23 cellular contexts compared by ENCODE assay signal in genomic region chr4:99011910-99012309, GRCh38. TPM values are rescaled to one million over a fixed set of nuclear protein-coding genes. Genes with fewer than 3 reads are reported as not detected.
A peak's percentile ranks its signal among the peaks of the same experiment; 100 is the strongest.
DNase-seq lines count a peak whose midpoint lies in the region; ATAC-seq, FAIRE-seq and TF ChIP-seq lines count a peak whose summit lies in the region.
"Had no signal": no experiment of that assay in that cellular context is flagged by ENCODE, and none has a peak within 500 bp of the region (broad histone marks: within the 10 kb centered on the region; RNA-seq: fewer than 3 reads in every experiment).

No MANE protein-coding gene starts in this region.

- H3K9ac ChIP-seq in K562 (ENCODE audit: insufficient read depth in 1 of 2, low read depth in 2 of 2, low read length in 2 of 2) (no peak overlapping the region), trophoblast cell (ENCODE audit: low read length) (no peak overlapping the region)
- H3K9ac ChIP-seq: BLaER1 treated with 17β-estradiol and CSF1 and Interleukin-3, amounts not matched to agents 10 nM and 100 nM had no signal

- no peak overlapping the region for H4K8ac ChIP-seq in trophoblast cell (ENCODE audit: low read depth, low read length)

- no peak overlapping the region for H3K18ac ChIP-seq in trophoblast cell (ENCODE audit: low read length)

- H2BK5ac ChIP-seq in trophoblast cell (ENCODE audit: low read depth, low read length, poor library complexity) = no peak overlapping the region

- peaks cover 99% of the 10 kb centered on the region for H3K79me2 ChIP-seq in K562 (ENCODE audit: control insufficient read depth, insufficient read depth, low read length)
- peaks cover 6% of the 10 kb centered on the region for H3K79me2 ChIP-seq in trophoblast cell (ENCODE audit: control insufficient read depth, insufficient read depth, low read length, poor library complexity)

- H3K4me2 ChIP-seq in K562 (ENCODE audit: insufficient read depth, low read length) = no peak overlapping the region
- H3K4me2 ChIP-seq in trophoblast cell (ENCODE audit: low read length) = no peak overlapping the region
- H3K4me2 ChIP-seq: A549; BLaER1 treated with 17β-estradiol and CSF1 and Interleukin-3, amounts not matched to agents 10 nM and 100 nM had no signal

- TF ChIP-seq POLR2A in K562 (conservative IDR thresholded peaks at IDR 0.05) = no peak

- no peak for TF ChIP-seq EP300 in K562 (IDR thresholded peaks at IDR 0.05; ENCODE audit: low read length)

- H3K9me3 Mint-ChIP-seq in activated naive CD4-positive, alpha-beta T cell treated with anti-CD3 and anti-CD28 coated beads, Interleukin-2, amount 10 ng/mL, durations not matched to agents 7 days and 5 days = peaks cover 27% of the 10 kb centered on the region

- H3K27ac ChIP-seq in right atrium auricular region (peak overlapping the region; percentile 69 to 86), K562 (ENCODE audit: extremely low read depth, low read depth, low read length) (no peak overlapping the region), trophoblast cell (ENCODE audit: low read depth, low read length) (no peak overlapping the region)
- H3K27ac ChIP-seq: 22Rv1; A549; BLaER1 treated with 17β-estradiol and CSF1 and Interleukin-3, amounts not matched to agents 10 nM and 100 nM; C4-2B had no signal

- H3K27me3 ChIP-seq in right atrium auricular region (no peaks in the 10 kb centered on the region), K562 (ENCODE audit: control insufficient read depth in 2 of 2, insufficient read depth in 2 of 2, low read length in 2 of 2) (no peaks in the 10 kb centered on the region), trophoblast cell (ENCODE audit: insufficient read depth, low read length) (no peaks in the 10 kb centered on the region)
- H3K27me3 ChIP-seq: BLaER1 treated with 17β-estradiol and CSF1 and Interleukin-3, amounts not matched to agents 10 nM and 100 nM had no signal

- no peak overlapping the region for H3K4me3 Mint-ChIP-seq in activated naive CD4-positive, alpha-beta T cell treated with anti-CD3 and anti-CD28 coated beads, Interleukin-2, amount 10 ng/mL, durations not matched to agents 7 days and 5 days
- H3K4me3 Mint-ChIP-seq: B cell; CD4-positive, alpha-beta T cell; CD8-positive, alpha-beta T cell had no signal

- peaks cover 4% of the 10 kb centered on the region for H3K79me1 ChIP-seq in trophoblast cell (ENCODE audit: low read length)

- H3K36me3 Mint-ChIP-seq in activated naive CD4-positive, alpha-beta T cell treated with anti-CD3 and anti-CD28 coated beads, Interleukin-2, amount 10 ng/mL, durations not matched to agents 7 days and 5 days = peaks cover 45% of the 10 kb centered on the region

- no TSS peak for BruUV-seq in K562 (replicated peaks; lab: Mats Ljungman, UMichigan)

- peaks cover 0 to 28% of the 10 kb centered on the region in 2 donors for H3K4me1 ChIP-seq in right atrium auricular region
- H3K4me1 ChIP-seq in K562 (replicated peaks in 1 of 2; ENCODE audit: control insufficient read depth in 2 of 2, insufficient read depth in 2 of 2, low read length in 2 of 2) = no peaks in the 10 kb centered on the region; a peak in 1 of 5 replicates
- peaks cover 2 to 5% of the 10 kb centered on the region in 2 experiments for H3K4me1 ChIP-seq in trophoblast cell (ENCODE audit: control insufficient read depth in 1 of 2, insufficient read depth in 2 of 2, low read length in 2 of 2)
- H3K4me1 ChIP-seq: A549; BLaER1 treated with 17β-estradiol and CSF1 and Interleukin-3, amounts not matched to agents 10 nM and 100 nM had no signal

- H3K9me3 ChIP-seq in right atrium auricular region (peaks cover 0 to 14% of the 10 kb centered on the region in 2 donors), K562 (replicated peaks; ENCODE audit: control insufficient read depth, insufficient read depth, low read depth, low read length) (peaks cover 12% of the 10 kb centered on the region), trophoblast cell (ENCODE audit: insufficient read depth, low read depth, low read length) (no peaks in the 10 kb centered on the region)

- H4K91ac ChIP-seq in trophoblast cell (ENCODE audit: low read depth, low read length) = no peak overlapping the region

- no peak overlapping the region for H2BK12ac ChIP-seq in trophoblast cell (ENCODE audit: low read length)

- H2BK120ac ChIP-seq in trophoblast cell (ENCODE audit: insufficient read depth, low read length, poor library complexity) = no peak overlapping the region

- intact Hi-C loops in left cardiac atrium (cut with DNase I) (no loop called here), K562 (cut with micrococcal nuclease) (no loop called here)

- WGBS in K562 (ENCODE audit: insufficient coverage, low coverage, missing lambda C conversion rate) = 92% methylated on average over 3 of the region's 4 CpGs
- no CpG with 5 or more reads among the region's 4 CpGs for WGBS in trophoblast cell (ENCODE audit: extremely low coverage, insufficient coverage, insufficient read length)

- ATAC-seq in left cardiac atrium (no peak), K562 (no peak), SK-N-SH treated with all-trans-retinoic acid at 6 μM for 48 hours (no peak)
- ATAC-seq: A549; CD8-positive, alpha-beta T cell had no signal

- in situ Hi-C loops in K562 (cut with MboI) = no loop called here

- H3K27ac Mint-ChIP-seq in activated naive CD4-positive, alpha-beta T cell treated with anti-CD3 and anti-CD28 coated beads, Interleukin-2, amount 10 ng/mL, durations not matched to agents 7 days and 5 days = peak overlapping the region; percentile 21
- H3K27ac Mint-ChIP-seq: B cell; CD4-positive, alpha-beta T cell; CD8-positive, alpha-beta T cell had no signal

- POLR2A ChIA-PET in K562 (lab: Yijun Ruan, JAX) = no interaction called here

- H3K23ac ChIP-seq in trophoblast cell (ENCODE audit: low read length) = no peak overlapping the region

- no peak overlapping the region for H4K12ac ChIP-seq in trophoblast cell (ENCODE audit: low read depth, low read length)

- H3K4ac ChIP-seq in trophoblast cell (ENCODE audit: low read depth, low read length) = peak overlapping the region; percentile 81

- H3K27me3 Mint-ChIP-seq in activated naive CD4-positive, alpha-beta T cell treated with anti-CD3 and anti-CD28 coated beads, Interleukin-2, amount 10 ng/mL, durations not matched to agents 7 days and 5 days = no peaks in the 10 kb centered on the region
- H3K27me3 Mint-ChIP-seq: B cell; CD4-positive, alpha-beta T cell had no signal

- H3K36me3 ChIP-seq in right atrium auricular region = no peaks in the 10 kb centered on the region
- peaks cover 25% of the 10 kb centered on the region; the same call in 2 of the 3 replicates for H3K36me3 ChIP-seq in K562 (ENCODE audit: control insufficient read depth, insufficient read depth, low read length)
- H3K36me3 ChIP-seq in trophoblast cell (ENCODE audit: control insufficient read depth in 1 of 2, insufficient read depth in 2 of 2, low read length in 2 of 2) = peaks cover 0 to 1% of the 10 kb centered on the region in 2 experiments

- no peak for TF ChIP-seq RAD21 in K562 (CRISPR knock-in tag; conservative IDR thresholded peaks at IDR 0.05 in 1 of 2, IDR thresholded peaks at IDR 0.05 in 1 of 2)

- FAIRE-seq in K562 (lab: Jason Lieb, UNC) = no peak
- FAIRE-seq: A549, D721Med, G401.6, GM12891, GM19239 had no signal

- H4K20me1 ChIP-seq in K562 (replicated peaks; ENCODE audit: control insufficient read depth, insufficient read depth, low read length) = no peaks in the 10 kb centered on the region

- H3K4me3 ChIP-seq in right atrium auricular region (no peak overlapping the region), K562 (no peak overlapping the region), trophoblast cell (ENCODE audit: low read depth, low read length) (no peak overlapping the region)
- H3K4me3 ChIP-seq: A549; BLaER1 treated with 17β-estradiol and CSF1 and Interleukin-3, amounts not matched to agents 10 nM and 100 nM had no signal

- no peak for TF ChIP-seq CTCF in right atrium auricular region (IDR thresholded peaks at IDR 0.05)
- TF ChIP-seq CTCF in K562 (IDR thresholded peaks at IDR 0.05 in 2 of 3, conservative IDR thresholded peaks at IDR 0.05 in 1 of 3; ENCODE audit: insufficient read depth in 2 of 3, low read depth in 1 of 3, low read length in 3 of 3) = no peak

- H3K9me1 ChIP-seq in K562 (ENCODE audit: control insufficient read depth, insufficient read depth, low read length) = no peaks in the 10 kb centered on the region

- CTCF ChIA-PET in activated naive CD4-positive, alpha-beta T cell treated with anti-CD3 and anti-CD28 coated beads, Interleukin-2, amount 10 ng/mL, durations not matched to agents 7 days and 5 days (lab: Charles Lee) = no interaction called here
- CTCF ChIA-PET in K562 (lab: Yijun Ruan, JAX; ENCODE audit: low intra/inter-chr PET ratio) = no interaction called here

- H3K4me1 Mint-ChIP-seq in activated naive CD4-positive, alpha-beta T cell treated with anti-CD3 and anti-CD28 coated beads, Interleukin-2, amount 10 ng/mL, durations not matched to agents 7 days and 5 days = no peaks in the 10 kb centered on the region

- H2AFZ ChIP-seq in K562 (ENCODE audit: low read depth, low read length) (no peak overlapping the region), trophoblast cell (ENCODE audit: insufficient read depth, low read length, poor library complexity) (no peak overlapping the region)

- no peak overlapping the region for H2AK5ac ChIP-seq in trophoblast cell (ENCODE audit: low read length)

- DNase-seq in activated naive CD4-positive, alpha-beta T cell treated with anti-CD3 and anti-CD28 coated beads, Interleukin-2, amount 10 ng/mL, durations not matched to agents 7 days and 5 days = no peak
- no peak for DNase-seq in activated naive CD4-positive, alpha-beta T cell treated with anti-CD3 and anti-CD28 coated beads, Interleukin-2, amount 50 U/mL, for 16 hours
- DNase-seq in right atrium auricular region (ENCODE audit: low spot score) (no peak), left cardiac atrium (no peak), K562 (ENCODE audit: extremely low read depth in 1 of 4, low spot score in 3 of 4) (no peak), trophoblast cell (no peak)
- DNase-seq: AML-193; Caco-2; Calu3; CD4-positive, alpha-beta T cell; CD8-positive, alpha-beta T cell; DMS79 treated with DMSO at 0.1 percent for 48 hours; GF-D8 had no signal

- H3K14ac ChIP-seq in trophoblast cell (ENCODE audit: low read length) = no peak overlapping the region

RNA-seq across cellular contexts. Expression of gene METAP1, which starts 16.4 kb away (rescaled TPM):
- total RNA-seq in right atrium auricular region (10 to 100 TPM; 50.3 to 56.2 TPM), left cardiac atrium (10 to 100 TPM; 38.0 to 50.0 TPM), K562 (2014; rRNA removed) (46.5 and 57.8 TPM in 2 replicates), K562 (2014; rRNA removed; fragmentation: Illumina TruSeq; extraction: Trizol) (63.9 and 76.3 TPM in 2 replicates), K562 (2015; rRNA removed; fragmentation: Illumina TruSeq; extraction: Trizol) (56.6 and 59.5 TPM in 2 replicates), K562 (2021) (50.3 and 62.5 TPM in 2 replicates)
- 46.0 and 114 TPM in 2 replicates for total RNA-seq in K562 (2011; cell fraction: chromatin; rRNA removed; ENCODE audit: low replicate concordance)
- 24.2 and 34.1 TPM in 2 replicates for total RNA-seq in K562 (2011; cell fraction: nucleolus; rRNA removed)
- 55.9 and 78.9 TPM in 2 replicates for total RNA-seq in K562 (2011; cell fraction: nucleoplasm; rRNA removed)
- polyA plus RNA-seq in K562 (2011; rRNA removed) (62.0 and 77.6 TPM in 2 replicates), K562 (2014; fragmentation: Illumina TruSeq; extraction: Trizol) (66.8 and 77.2 TPM in 2 replicates), K562 (2014; fragmentation: Nextera tagmentation; extraction: Ambion mirVana) (10 to 100 TPM; 31.4 to 48.0 TPM), K562 (2014; rRNA removed) (54.1 and 57.1 TPM in 2 replicates)
- 34.1 and 50.0 TPM in 2 replicates for polyA plus RNA-seq in K562 (2011; cell fraction: cytosol; rRNA removed)
- polyA plus RNA-seq in K562 (2011; cell fraction: nucleus; rRNA removed) = 108 and 117 TPM in 2 replicates
- polyA plus RNA-seq in K562 (2012) = 39.3 and 43.4 TPM in 2 replicates
- 109 and 114 TPM in 2 replicates for polyA minus RNA-seq in K562 (2011; rRNA and poly(A)+ RNA removed)
- 59.6 and 103 TPM in 2 replicates for polyA minus RNA-seq in K562 (2011; cell fraction: cytosol; rRNA and poly(A)+ RNA removed)
- polyA minus RNA-seq in K562 (2011; cell fraction: nucleus; rRNA and poly(A)+ RNA removed) = 68.5 and 92.6 TPM in 2 replicates
- polyA plus RNA-seq in trophoblast cell (2013) = 64.2 and 64.7 TPM in 2 replicates

Comparison
In these comparisons a context has a peak if more than half of its experiments do, and no peak if none do; other contexts are left out.
1. H3K27ac ChIP-seq: peak in right atrium auricular region (2 of 2); none in K562 (single experiment) and trophoblast cell (single experiment).